ENCODE assay signal across 13 cellular contexts in genomic region chr15:40368701-40369473, GRCh38. TPM values are rescaled to one million over a fixed set of nuclear protein-coding genes. Genes with fewer than 3 reads are reported as not detected.
DNase-seq lines count a peak whose midpoint lies in the region; ATAC-seq and TF ChIP-seq lines count a peak whose summit lies in the region.
"Had no signal": no experiment of that assay in that cellular context is flagged by ENCODE, and none has a peak within 500 bp of the region (broad histone marks: within the 10 kb centered on the region; RNA-seq: fewer than 3 reads in every experiment).

No MANE protein-coding gene starts in this region.

- H3K27me3 ChIP-seq in prostate gland (replicated peaks; ENCODE audit: insufficient read depth): no peaks in the 10 kb centered on the region
- H3K27me3 ChIP-seq: upper lobe of left lung had no signal

- peak overlapping the region; percentile 17 for H3K4me3 Mint-ChIP-seq in activated naive CD4-positive, alpha-beta T cell treated with anti-CD3 and anti-CD28 coated beads for 36 hours
- H3K4me3 Mint-ChIP-seq in T-cell (peak overlapping the region; percentile 31 to 87 (median 72)), immature natural killer cell (peak overlapping the region in 4 of 5 donors; percentile 54 to 76 (median 66))
- H3K4me3 Mint-ChIP-seq in stimulated activated effector memory CD8-positive, alpha-beta T cell treated with anti-CD3 and anti-CD28 coated beads, Interleukin-12 subunit alpha, Interleukin-12 subunit beta, amount 100 ng/mL, for 72 hours: peak overlapping the region; percentile 86

- no peak for DNase-seq in activated naive CD4-positive, alpha-beta T cell treated with anti-CD3 and anti-CD28 coated beads for 36 hours
- DNase-seq in activated naive CD4-positive, alpha-beta T cell treated with anti-CD3 and anti-CD28 coated beads, Interleukin-2, amount 50 U/mL, for 16 hours: no peak
- DNase-seq in T-cell (no peak), immature natural killer cell (no peak), prostate gland (ENCODE audit: low spot score) (no peak), GM10248 (ENCODE audit: extremely low spot score) (no peak), NCI-H146 treated with DMSO at 0.1 percent for 48 hours (lab: John Stamatoyannopoulos, UW; ENCODE audit: unreplicated experiment) (no peak)
- DNase-seq in stimulated activated effector memory CD8-positive, alpha-beta T cell treated with anti-CD3 and anti-CD28 coated beads, Interleukin-12 subunit alpha, Interleukin-12 subunit beta, amount 100 ng/mL, for 72 hours (ENCODE audit: low spot score in 2 of 2): no peak

- TF ChIP-seq POLR2A in prostate gland (IDR thresholded peaks at IDR 0.05): no peak

- H3K4me1 Mint-ChIP-seq in activated naive CD4-positive, alpha-beta T cell treated with anti-CD3 and anti-CD28 coated beads for 36 hours (ENCODE audit: low read depth): peaks cover 11% of the 10 kb centered on the region
- H3K4me1 Mint-ChIP-seq in T-cell (peaks cover 11 to 26% (median 25%) of the 10 kb centered on the region in 3 donors), immature natural killer cell (peaks cover 32 to 34% of the 10 kb centered on the region in 2 donors)
- H3K4me1 Mint-ChIP-seq in stimulated activated effector memory CD8-positive, alpha-beta T cell treated with anti-CD3 and anti-CD28 coated beads, Interleukin-12 subunit alpha, Interleukin-12 subunit beta, amount 100 ng/mL, for 72 hours: peaks cover 41% of the 10 kb centered on the region

- H3K36me3 ChIP-seq in prostate gland: no peaks in the 10 kb centered on the region
- H3K36me3 ChIP-seq: upper lobe of left lung had no signal

- H3K36me3 Mint-ChIP-seq in activated naive CD4-positive, alpha-beta T cell treated with anti-CD3 and anti-CD28 coated beads for 36 hours (ENCODE audit: low read depth): no peaks in the 10 kb centered on the region
- no peaks in the 10 kb centered on the region for H3K36me3 Mint-ChIP-seq in T-cell
- no peaks in the 10 kb centered on the region for H3K36me3 Mint-ChIP-seq in immature natural killer cell
- no peaks in the 10 kb centered on the region for H3K36me3 Mint-ChIP-seq in stimulated activated effector memory CD8-positive, alpha-beta T cell treated with anti-CD3 and anti-CD28 coated beads, Interleukin-12 subunit alpha, Interleukin-12 subunit beta, amount 100 ng/mL, for 72 hours

- peaks cover 5% of the 10 kb centered on the region for H3K4me1 ChIP-seq in prostate gland (replicated peaks)

- no peak overlapping the region for H3K27ac ChIP-seq in prostate gland

- CTCF ChIA-PET in activated naive CD4-positive, alpha-beta T cell treated with anti-CD3 and anti-CD28 coated beads for 36 hours (lab: Charles Lee): interaction anchor here (0.5 to 5.8 kb wide), 28 partner anchors 8 to 221 kb away, joined by 3 to 50 read pairs (median 4); partner anchors contain the start of genes BAHD1, DISP2, IVD and KNSTRN
- CTCF ChIA-PET in T-cell (lab: Charles Lee) (interaction anchor here (0.6 to 1.0 kb wide), 8 partner anchors 9 to 856 kb away, joined by 3 to 4 read pairs (median 3); no protein-coding TSS in a partner anchor), GM10248 (lab: Yijun Ruan, JAX) (interaction anchor here (0.7 to 8.7 kb wide), 26 partner anchors 8 to 414 kb away, joined by 3 to 179 read pairs (median 5); partner anchors contain the start of genes DISP2, IVD, KNSTRN and PHGR1)

- no peaks in the 10 kb centered on the region for H3K9me3 Mint-ChIP-seq in activated naive CD4-positive, alpha-beta T cell treated with anti-CD3 and anti-CD28 coated beads for 36 hours
- H3K9me3 Mint-ChIP-seq in T-cell (no peaks in the 10 kb centered on the region), immature natural killer cell (no peaks in the 10 kb centered on the region)
- no peaks in the 10 kb centered on the region for H3K9me3 Mint-ChIP-seq in stimulated activated effector memory CD8-positive, alpha-beta T cell treated with anti-CD3 and anti-CD28 coated beads, Interleukin-12 subunit alpha, Interleukin-12 subunit beta, amount 100 ng/mL, for 72 hours

- no peak for ATAC-seq in T-cell (replicated peaks in 1 of 4)
- no peak for ATAC-seq in stimulated activated effector memory CD8-positive, alpha-beta T cell treated with anti-CD3 and anti-CD28 coated beads, Interleukin-12 subunit alpha, Interleukin-12 subunit beta, amount 100 ng/mL, for 72 hours

- intact Hi-C loops in activated naive CD4-positive, alpha-beta T cell treated with anti-CD3 and anti-CD28 coated beads for 36 hours (cut with micrococcal nuclease): loop anchor here (1.0 to 2.0 kb wide), 7 partner anchors 11 to 138 kb away; partner anchors contain the start of genes DISP2, IVD and KNSTRN
- intact Hi-C loops in prostate gland (cut with DNase I): loop anchor here (10.0 kb wide), 1 partner anchor 84 kb away; the partner anchor contains the start of gene ANKRD63

- H3K9me3 ChIP-seq in prostate gland: no peaks in the 10 kb centered on the region
- H3K9me3 ChIP-seq: upper lobe of left lung had no signal

- no peak overlapping the region for H3K4me3 ChIP-seq in prostate gland

- TF ChIP-seq CTCF in prostate gland (IDR thresholded peaks at IDR 0.05) (no peak), GM10248 (IDR thresholded peaks at IDR 0.05; ENCODE audit: control extremely low read depth, extremely low read depth, low read depth, missing control alignments) (no peak)

- POLR2A ChIA-PET in T-cell (lab: Charles Lee): interaction anchor here in 1 of 2 donors (0.6 kb wide), 1 partner anchor 17 kb away, joined by 3 read pairs; no protein-coding TSS in a partner anchor
- POLR2A ChIA-PET in GM10248 (lab: Yijun Ruan, JAX): interaction anchor here (0.6 kb wide), 1 partner anchor 29 kb away, joined by 7 read pairs; no protein-coding TSS in a partner anchor

- no peak overlapping the region for H3K27ac Mint-ChIP-seq in activated naive CD4-positive, alpha-beta T cell treated with anti-CD3 and anti-CD28 coated beads for 36 hours
- H3K27ac Mint-ChIP-seq in T-cell (peak overlapping the region; percentile 12 to 32), immature natural killer cell (peak overlapping the region; percentile 72 to 95 (median 86))
- no peak overlapping the region for H3K27ac Mint-ChIP-seq in stimulated activated effector memory CD8-positive, alpha-beta T cell treated with anti-CD3 and anti-CD28 coated beads, Interleukin-12 subunit alpha, Interleukin-12 subunit beta, amount 100 ng/mL, for 72 hours

- H3K27me3 Mint-ChIP-seq in activated naive CD4-positive, alpha-beta T cell treated with anti-CD3 and anti-CD28 coated beads for 36 hours (ENCODE audit: low read depth): no peaks in the 10 kb centered on the region
- H3K27me3 Mint-ChIP-seq in T-cell (no peaks in the 10 kb centered on the region), immature natural killer cell (ENCODE audit: low read depth in 3 of 3) (peaks cover 3 to 6% (median 6%) of the 10 kb centered on the region in 3 donors)

- WGBS in prostate gland: 94% methylated on average over 24 of the region's 24 CpGs

RNA-seq across cellular contexts. Expression of gene DISP2, which starts 10.9 kb away (rescaled TPM):
- under 1 TPM in 1 of 2 experiments, not detected in 1; 0.02 TPM for total RNA-seq in activated naive CD4-positive, alpha-beta T cell treated with anti-CD3 and anti-CD28 coated beads for 36 hours
- 1 to 10 TPM in 1 of 5 donors, under 1 TPM in 4; 0.03 to 1.4 (median 0.18) TPM for total RNA-seq in T-cell
- 1 to 10 TPM in 1 of 3 donors, under 1 TPM in 2; 0.03 to 1.1 (median 0.38) TPM for polyA plus RNA-seq in immature natural killer cell
- total RNA-seq in prostate gland: 1 to 10 TPM in 1 of 2 donors, under 1 TPM in 1; 0.27 to 1.6 TPM

RNA-seq across cellular contexts. Expression of gene KNSTRN, which starts 13.6 kb away (rescaled TPM):
- total RNA-seq in activated naive CD4-positive, alpha-beta T cell treated with anti-CD3 and anti-CD28 coated beads for 36 hours: 10 to 100 TPM; 60.7 to 62.1 TPM
- 1 to 10 TPM; 3.8 to 8.0 (median 6.2) TPM for total RNA-seq in T-cell
- polyA plus RNA-seq in immature natural killer cell: 1 to 10 TPM; 2.7 to 5.6 (median 2.8) TPM
- total RNA-seq in prostate gland: 10 to 100 TPM; 12.9 to 19.8 TPM

RNA-seq across cellular contexts. Expression of gene PHGR1, which starts 18.1 kb away (rescaled TPM):
- not detected for total RNA-seq in activated naive CD4-positive, alpha-beta T cell treated with anti-CD3 and anti-CD28 coated beads for 36 hours
- total RNA-seq in T-cell (under 1 TPM in 1 of 5 donors, not detected in 4; 0.70 TPM), prostate gland (not detected)
- polyA plus RNA-seq in immature natural killer cell: not detected
- total RNA-seq: glomerular endothelial cell, kidney, MCF 10A, occipital lobe had no signal

RNA-seq across cellular contexts. Expression of gene CCDC9B, which starts 28.1 kb away (rescaled TPM):
- 1 to 10 TPM; 1.9 to 2.2 TPM for total RNA-seq in activated naive CD4-positive, alpha-beta T cell treated with anti-CD3 and anti-CD28 coated beads for 36 hours
- total RNA-seq in T-cell (1 to 10 TPM in 4 of 5 donors, under 1 TPM in 1; 0.80 to 2.2 (median 1.7) TPM), prostate gland (10 to 100 TPM in 1 of 2 donors, 1 to 10 TPM in 1; 9.0 to 29.7 TPM)
- under 1 TPM in 2 of 3 donors, not detected in 1; 0.09 to 0.46 TPM for polyA plus RNA-seq in immature natural killer cell

RNA-seq across cellular contexts. Expression of gene IVD, which starts 36.7 kb away (rescaled TPM):
- 10 to 100 TPM; 33.1 to 34.1 TPM for total RNA-seq in activated naive CD4-positive, alpha-beta T cell treated with anti-CD3 and anti-CD28 coated beads for 36 hours
- total RNA-seq in T-cell (10 to 100 TPM; 52.3 to 89.8 (median 81.4) TPM), prostate gland (100 to 1,000 TPM; 112 to 115 TPM)
- polyA plus RNA-seq in immature natural killer cell: 10 to 100 TPM; 41.8 to 63.0 (median 60.6) TPM

Comparison
In these comparisons a context has a peak if more than half of its experiments do, and no peak if none do; other contexts are left out.
1. H3K27ac Mint-ChIP-seq: peak in T-cell (2 of 2) and immature natural killer cell (6 of 6); none in activated naive CD4-positive, alpha-beta T cell treated with anti-CD3 and anti-CD28 coated beads for 36 hours (single experiment) and stimulated activated effector memory CD8-positive, alpha-beta T cell treated with anti-CD3 and anti-CD28 coated beads, Interleukin-12 subunit alpha, Interleukin-12 subunit beta, amount 100 ng/mL, for 72 hours (single experiment).
2. H3K4me3 Mint-ChIP-seq: peak in every context shown above with its lines; median percentile 86 in stimulated activated effector memory CD8-positive, alpha-beta T cell treated with anti-CD3 and anti-CD28 coated beads, Interleukin-12 subunit alpha, Interleukin-12 subunit beta, amount 100 ng/mL, for 72 hours; 72 in T-cell; 66 in immature natural killer cell; 17 in activated naive CD4-positive, alpha-beta T cell treated with anti-CD3 and anti-CD28 coated beads for 36 hours.